In the genomic region with DNA sequence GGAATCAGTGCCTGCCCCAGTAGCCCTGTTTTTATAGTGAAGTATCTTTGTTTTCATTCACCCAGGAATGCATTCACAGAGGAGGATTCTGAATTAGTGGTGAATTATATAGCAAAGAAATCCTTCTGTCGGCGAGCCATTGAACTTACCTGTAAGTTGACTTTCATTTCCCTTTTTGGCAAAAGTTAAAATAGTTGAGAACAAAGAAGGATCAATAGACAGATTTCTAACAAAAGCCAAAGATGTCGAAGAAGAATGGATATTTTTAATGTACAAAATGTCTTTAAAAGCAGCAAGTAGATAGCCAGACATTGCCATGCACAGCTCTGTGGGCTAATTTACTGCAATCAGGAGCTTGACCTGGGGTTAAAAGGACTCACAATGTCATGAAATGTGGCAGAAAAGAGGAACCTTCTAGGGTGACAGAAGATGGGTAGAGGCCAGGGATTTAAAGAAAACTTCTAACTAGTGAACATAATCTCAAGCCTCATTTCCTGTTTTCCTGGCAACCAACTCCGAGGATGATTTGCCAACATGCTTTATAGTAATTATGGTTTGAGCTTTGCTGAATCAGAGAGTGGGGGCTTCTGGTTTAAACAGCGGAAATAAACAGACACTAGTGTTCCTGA, we compare ENCODE assay signal across 13 cellular contexts. TPM values are rescaled to one million over a fixed set of nuclear protein-coding genes. Genes with fewer than 3 reads are reported as not detected.
DNase-seq lines count a peak whose midpoint lies in the region; ATAC-seq and TF ChIP-seq lines count a peak whose summit lies in the region.
"Had no signal": no experiment of that assay in that cellular context is flagged by ENCODE, and none has a peak within 500 bp of the region (broad histone marks: within the 10 kb centered on the region; RNA-seq: fewer than 3 reads in every experiment).

No MANE protein-coding gene starts in this region.

- H3K36me3 ChIP-seq in SK-N-MC (ENCODE audit: insufficient read depth, low read length): no peaks in the 10 kb centered on the region
- H3K36me3 ChIP-seq: brain microvascular endothelial cell, SJSA1 had no signal

- DNase-seq in CD1c-positive myeloid dendritic cell (ENCODE audit: extremely low spot score) (peak; percentile 88), SK-N-MC (ENCODE audit: low read depth, low spot score) (peak; percentile 40), left lobe of liver (ENCODE audit: low spot score) (no peak), GM13976 (ENCODE audit: low spot score) (no peak), globus pallidus (ENCODE audit: low spot score) (no peak)
- no peak for DNase-seq in stimulated activated CD8-positive, alpha-beta memory T cell treated with anti-CD3 and anti-CD28 coated beads, Interleukin-4, amount 100 ng/mL, for 48 hours
- DNase-seq in activated CD8-positive, alpha-beta memory T cell treated with anti-CD3 and anti-CD28 coated beads for 24 hours: no peak
- DNase-seq: brain microvascular endothelial cell; CD4-positive, alpha-beta T cell; NCI-H2029 had no signal

- in situ Hi-C loops in GM13976 (cut with MboI; ENCODE audit: low sequenced_read_pairs, unreplicated experiment): no loop called here

- no peak overlapping the region for H3K27ac ChIP-seq in SK-N-MC
- H3K27ac ChIP-seq: brain microvascular endothelial cell, SJSA1 had no signal

- TF ChIP-seq CTCF in GM13976 (IDR thresholded peaks at IDR 0.05; ENCODE audit: borderline replicate concordance, control extremely low read depth, extremely low read depth, insufficient read depth, missing control alignments): no peak

- H3K9me3 ChIP-seq in SK-N-MC (ENCODE audit: low read depth, low read length): no peaks in the 10 kb centered on the region
- H3K9me3 ChIP-seq: SJSA1 had no signal

- ATAC-seq in HG03354 (IDR thresholded peaks at IDR 0.05; ENCODE audit: poor library complexity, severe bottlenecking, unreplicated experiment) (peak; percentile 59), left lobe of liver (peak; percentile 51)
- ATAC-seq: GM23338 had no signal

- peak overlapping the region; percentile 37 for H3K4me3 ChIP-seq in SK-N-MC
- H3K4me3 ChIP-seq: GM23338, SJSA1 had no signal

- no peak overlapping the region for H3K9ac ChIP-seq in SK-N-MC (ENCODE audit: insufficient read length)

RNA-seq across cellular contexts. Expression of a gene that starts 53.8 kb away (rescaled TPM):
- total RNA-seq in left lobe of liver: 7.5 TPM

Comparison
In these comparisons a context has a peak if more than half of its experiments do, and no peak if none do; other contexts are left out.
1. DNase-seq: peak in CD1c-positive myeloid dendritic cell (single experiment) and SK-N-MC (single experiment); none in left lobe of liver (single experiment), GM13976 (single experiment), globus pallidus (single experiment), stimulated activated CD8-positive, alpha-beta memory T cell treated with anti-CD3 and anti-CD28 coated beads, Interleukin-4, amount 100 ng/mL, for 48 hours (single experiment) and activated CD8-positive, alpha-beta memory T cell treated with anti-CD3 and anti-CD28 coated beads for 24 hours (single experiment).